ENCODE assay signal across 24 cellular contexts in the genomic region with DNA sequence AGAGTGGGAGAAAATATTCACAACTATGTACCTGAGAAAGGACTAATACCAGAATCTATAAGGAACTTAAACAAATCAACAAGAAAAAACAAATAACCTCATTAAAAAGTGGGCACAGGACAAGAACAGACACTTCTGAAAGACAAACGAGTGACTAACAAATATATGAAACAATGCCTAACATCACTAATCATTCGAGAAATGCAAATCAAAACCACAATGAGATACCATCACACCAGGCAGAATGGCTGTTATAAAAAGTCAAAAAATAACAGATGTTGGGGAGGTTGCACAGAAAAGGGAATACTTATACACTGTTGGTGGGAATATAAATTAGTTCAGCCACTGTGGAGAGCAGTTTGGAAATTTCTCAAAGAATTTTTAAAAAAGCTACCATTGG.
A peak's percentile ranks its signal among the peaks of the same experiment; 100 is the strongest.
DNase-seq lines count a peak whose midpoint lies in the region; FAIRE-seq and TF ChIP-seq lines count a peak whose summit lies in the region.
"Had no signal": no experiment of that assay in that cellular context is flagged by ENCODE, and none has a peak within 500 bp of the region (broad histone marks: within the 10 kb centered on the region; RNA-seq: fewer than 3 reads in every experiment).

No MANE protein-coding gene starts in this region.

- in situ Hi-C loops in transverse colon (cut with MboI; ENCODE audit: low pct_ligation_motif_present in 1 of 4, low pct_unique_long_range_greater_than_20kb in 1 of 4, low sequenced_read_pairs in 3 of 4) = no loop called here

- no peaks in the 10 kb centered on the region for H3K4me1 Mint-ChIP-seq in activated CD4-positive, alpha-beta T cell treated with anti-CD3 and anti-CD28 coated beads, Interleukin-2, amount 10 ng/mL, durations not matched to agents 24 days and 14 days
- no peaks in the 10 kb centered on the region for H3K4me1 Mint-ChIP-seq in activated CD4-positive, alpha-beta T cell treated with anti-CD3 and anti-CD28 coated beads, Interleukin-2, amount 10 ng/mL, durations not matched to agents 7 days and 5 days
- H3K4me1 Mint-ChIP-seq in astrocyte (ENCODE audit: low read depth, unreplicated experiment) = no peaks in the 10 kb centered on the region
- H3K4me1 Mint-ChIP-seq: B cell; CD4-positive, CD25-positive, alpha-beta regulatory T cell had no signal

- H3K4me2 ChIP-seq in MM.1S (ENCODE audit: low read depth, low read length) = peak overlapping the region; percentile 19; the same call in 1 of the 2 replicates
- no peak overlapping the region for H3K4me2 ChIP-seq in astrocyte (ENCODE audit: low read length)
- H3K4me2 ChIP-seq: BLaER1 had no signal

- H3K36me3 ChIP-seq in MM.1S (replicated peaks; ENCODE audit: insufficient read depth, low read length) = no peaks in the 10 kb centered on the region
- no peaks in the 10 kb centered on the region for H3K36me3 ChIP-seq in astrocyte (ENCODE audit: insufficient read depth, low read length)
- H3K36me3 ChIP-seq in transverse colon = no peaks in the 10 kb centered on the region
- H3K36me3 ChIP-seq: BLaER1 had no signal

- no peaks in the 10 kb centered on the region for H4K20me1 ChIP-seq in MM.1S (ENCODE audit: insufficient read depth, low read length)
- H4K20me1 ChIP-seq in astrocyte (ENCODE audit: insufficient read depth, low read length) = no peaks in the 10 kb centered on the region
- H4K20me1 ChIP-seq: BLaER1 had no signal

- H3K4me1 ChIP-seq in MM.1S (ENCODE audit: low read length) (peaks cover 11% of the 10 kb centered on the region), astrocyte (ENCODE audit: insufficient read depth, low read length) (no peaks in the 10 kb centered on the region), transverse colon (no peaks in the 10 kb centered on the region)
- H3K4me1 ChIP-seq: BLaER1, Caco-2 had no signal

- no peaks in the 10 kb centered on the region for H3K36me3 Mint-ChIP-seq in activated CD4-positive, alpha-beta T cell treated with anti-CD3 and anti-CD28 coated beads, Interleukin-2, amount 10 ng/mL, durations not matched to agents 24 days and 14 days (ENCODE audit: low read depth)
- no peaks in the 10 kb centered on the region for H3K36me3 Mint-ChIP-seq in activated CD4-positive, alpha-beta T cell treated with anti-CD3 and anti-CD28 coated beads, Interleukin-2, amount 10 ng/mL, durations not matched to agents 7 days and 5 days (ENCODE audit: low read depth)
- no peaks in the 10 kb centered on the region for H3K36me3 Mint-ChIP-seq in astrocyte (ENCODE audit: low read depth, unreplicated experiment)
- H3K36me3 Mint-ChIP-seq: CD4-positive, CD25-positive, alpha-beta regulatory T cell; CD8-positive, alpha-beta T cell had no signal

- intact Hi-C loops in activated CD4-positive, alpha-beta T cell treated with anti-CD3 and anti-CD28 coated beads, Interleukin-2, amount 10 ng/mL, durations not matched to agents 24 days and 14 days (cut with micrococcal nuclease) = no loop called here
- intact Hi-C loops in transverse colon (cut with DNase I; ENCODE audit: low total_unique reads) = no loop called here

- H3K27ac Mint-ChIP-seq in activated CD4-positive, alpha-beta T cell treated with anti-CD3 and anti-CD28 coated beads, Interleukin-2, amount 10 ng/mL, durations not matched to agents 24 days and 14 days = no peak overlapping the region
- H3K27ac Mint-ChIP-seq in activated CD4-positive, alpha-beta T cell treated with anti-CD3 and anti-CD28 coated beads, Interleukin-2, amount 10 ng/mL, durations not matched to agents 7 days and 5 days = no peak overlapping the region
- H3K27ac Mint-ChIP-seq in astrocyte (ENCODE audit: unreplicated experiment) = no peak overlapping the region
- H3K27ac Mint-ChIP-seq: B cell; CD4-positive, CD25-positive, alpha-beta regulatory T cell; CD8-positive, alpha-beta T cell had no signal

- no peak overlapping the region for H3K27ac ChIP-seq in MM.1S (ENCODE audit: low read length)
- H3K27ac ChIP-seq in astrocyte (ENCODE audit: low read depth, low read length) = no peak overlapping the region
- H3K27ac ChIP-seq in transverse colon = no peak overlapping the region
- H3K27ac ChIP-seq: 22Rv1, BLaER1, C4-2B, GM23248 had no signal

- no peak for TF ChIP-seq EP300 in transverse colon (IDR thresholded peaks at IDR 0.05; ENCODE audit: low read depth)

- CTCF ChIA-PET in activated CD4-positive, alpha-beta T cell treated with anti-CD3 and anti-CD28 coated beads, Interleukin-2, amount 10 ng/mL, durations not matched to agents 7 days and 5 days (lab: Charles Lee) = no interaction called here

- no peaks in the 10 kb centered on the region for H3K79me2 ChIP-seq in MM.1S (ENCODE audit: low read length)
- H3K79me2 ChIP-seq in astrocyte (ENCODE audit: insufficient read depth, low read length) = no peaks in the 10 kb centered on the region

- DNase-seq in activated CD4-positive, alpha-beta T cell treated with anti-CD3 and anti-CD28 coated beads, Interleukin-2, amount 10 ng/mL, durations not matched to agents 24 days and 14 days = peak; percentile 2
- no peak for DNase-seq in activated CD4-positive, alpha-beta T cell treated with anti-CD3 and anti-CD28 coated beads, Interleukin-2, amount 10 ng/mL, durations not matched to agents 7 days and 5 days
- DNase-seq in MM.1S = peak; percentile 44
- DNase-seq in astrocyte (ENCODE audit: low read depth) = peak; percentile 1
- DNase-seq in transverse colon = no peak
- DNase-seq in activated CD8-positive, alpha-beta memory T cell treated with anti-CD3 and anti-CD28 coated beads for 24 hours = no peak
- DNase-seq: Caco-2; CD4-positive, CD25-positive, alpha-beta regulatory T cell; CD8-positive, alpha-beta T cell; DMS153; DND-41; EL; GDM1; GM23248; H7; HCEC 1CT had no signal

- H3K9me2 ChIP-seq in MM.1S (replicated peaks; ENCODE audit: insufficient read depth, low read length) = no peaks in the 10 kb centered on the region

- FAIRE-seq in astrocyte (lab: Jason Lieb, UNC) = no peak
- FAIRE-seq: A204.1, GM12878, GM19239, H1 had no signal

- H3K27me3 Mint-ChIP-seq in activated CD4-positive, alpha-beta T cell treated with anti-CD3 and anti-CD28 coated beads, Interleukin-2, amount 10 ng/mL, durations not matched to agents 24 days and 14 days = peaks cover 5% of the 10 kb centered on the region
- H3K27me3 Mint-ChIP-seq in activated CD4-positive, alpha-beta T cell treated with anti-CD3 and anti-CD28 coated beads, Interleukin-2, amount 10 ng/mL, durations not matched to agents 7 days and 5 days = peaks cover 9% of the 10 kb centered on the region
- H3K27me3 Mint-ChIP-seq in astrocyte (ENCODE audit: low read depth, unreplicated experiment) = peaks cover 2% of the 10 kb centered on the region

- H3K27me3 ChIP-seq in MM.1S (replicated peaks; ENCODE audit: insufficient read depth, low read length) (no peaks in the 10 kb centered on the region), astrocyte (ENCODE audit: insufficient read depth, low read length) (no peaks in the 10 kb centered on the region), transverse colon (no peaks in the 10 kb centered on the region)
- H3K27me3 ChIP-seq: BLaER1 had no signal

- no peaks in the 10 kb centered on the region for H3F3A ChIP-seq in MM.1S (ENCODE audit: insufficient read depth, low read length)

- no peak for TF ChIP-seq POLR2A in transverse colon (IDR thresholded peaks at IDR 0.05)

- H3K9me3 ChIP-seq in MM.1S (replicated peaks; ENCODE audit: insufficient read depth, low read length) (no peaks in the 10 kb centered on the region), astrocyte (ENCODE audit: insufficient read depth, low read depth, low read length) (no peaks in the 10 kb centered on the region), transverse colon (no peaks in the 10 kb centered on the region)
- H3K9me3 ChIP-seq: BLaER1, Caco-2 had no signal

- H3K4me3 ChIP-seq in MM.1S (ENCODE audit: low read length) (no peak overlapping the region), astrocyte (ENCODE audit: insufficient read depth, low read depth, low read length) (no peak overlapping the region), transverse colon (no peak overlapping the region)
- H3K4me3 ChIP-seq: BLaER1, GM12878, GM23248 had no signal

- H2AFZ ChIP-seq in MM.1S (ENCODE audit: low read length) (no peak overlapping the region), astrocyte (ENCODE audit: low read depth, low read length) (no peak overlapping the region)
- H2AFZ ChIP-seq: GM23248 had no signal

- POLR2A ChIA-PET in activated CD4-positive, alpha-beta T cell treated with anti-CD3 and anti-CD28 coated beads, Interleukin-2, amount 10 ng/mL, durations not matched to agents 7 days and 5 days (lab: Charles Lee) = no interaction called here

- 78 to 88% methylated on average over 2 of the region's 2 CpGs for WGBS in transverse colon (ENCODE audit: low coverage in 1 of 2), 2 donors

- no peak for TF ChIP-seq CTCF in MM.1S (IDR thresholded peaks at IDR 0.05; ENCODE audit: low read length)
- TF ChIP-seq CTCF in astrocyte (IDR thresholded peaks at IDR 0.05; ENCODE audit: insufficient read depth, low read depth, low read length) = no peak
- no peak for TF ChIP-seq CTCF in transverse colon (IDR thresholded peaks at IDR 0.05)

- H3K9ac ChIP-seq in MM.1S (ENCODE audit: low read length) (no peak overlapping the region), astrocyte (ENCODE audit: low read length) (no peak overlapping the region)
- H3K9ac ChIP-seq: BLaER1, GM23248 had no signal

- no peak overlapping the region for H3K4me3 Mint-ChIP-seq in activated CD4-positive, alpha-beta T cell treated with anti-CD3 and anti-CD28 coated beads, Interleukin-2, amount 10 ng/mL, durations not matched to agents 24 days and 14 days
- H3K4me3 Mint-ChIP-seq in activated CD4-positive, alpha-beta T cell treated with anti-CD3 and anti-CD28 coated beads, Interleukin-2, amount 10 ng/mL, durations not matched to agents 7 days and 5 days = no peak overlapping the region
- no peak overlapping the region for H3K4me3 Mint-ChIP-seq in astrocyte (ENCODE audit: unreplicated experiment)
- H3K4me3 Mint-ChIP-seq: B cell; CD4-positive, CD25-positive, alpha-beta regulatory T cell; CD8-positive, alpha-beta T cell had no signal

- no peaks in the 10 kb centered on the region for H3K9me3 Mint-ChIP-seq in activated CD4-positive, alpha-beta T cell treated with anti-CD3 and anti-CD28 coated beads, Interleukin-2, amount 10 ng/mL, durations not matched to agents 24 days and 14 days
- H3K9me3 Mint-ChIP-seq in activated CD4-positive, alpha-beta T cell treated with anti-CD3 and anti-CD28 coated beads, Interleukin-2, amount 10 ng/mL, durations not matched to agents 7 days and 5 days = no peaks in the 10 kb centered on the region
- H3K9me3 Mint-ChIP-seq in astrocyte (ENCODE audit: unreplicated experiment) = no peaks in the 10 kb centered on the region
- H3K9me3 Mint-ChIP-seq: CD8-positive, alpha-beta T cell had no signal

Comparison
In these comparisons a context has a peak if more than half of its experiments do, and no peak if none do; other contexts are left out.
1. DNase-seq: peak in activated CD4-positive, alpha-beta T cell treated with anti-CD3 and anti-CD28 coated beads, Interleukin-2, amount 10 ng/mL, durations not matched to agents 24 days and 14 days (single experiment), MM.1S (single experiment) and astrocyte (single experiment); none in activated CD4-positive, alpha-beta T cell treated with anti-CD3 and anti-CD28 coated beads, Interleukin-2, amount 10 ng/mL, durations not matched to agents 7 days and 5 days (single experiment), transverse colon (single experiment) and activated CD8-positive, alpha-beta memory T cell treated with anti-CD3 and anti-CD28 coated beads for 24 hours (single experiment).